9 cellular contexts compared by ENCODE assay signal in genomic region chr9:38017149-38017884, GRCh38. TPM values are rescaled to one million over a fixed set of nuclear protein-coding genes. Genes with fewer than 3 reads are reported as not detected.
DNase-seq lines count a peak whose midpoint lies in the region; ATAC-seq and TF ChIP-seq lines count a peak whose summit lies in the region.
"Had no signal": no experiment of that assay in that cellular context is flagged by ENCODE, and none has a peak within 500 bp of the region (broad histone marks: within the 10 kb centered on the region; RNA-seq: fewer than 3 reads in every experiment).

No MANE protein-coding gene starts in this region.

- POLR2A ChIA-PET in AG04449 (lab: Yijun Ruan, JAX) = interaction anchor here (1.0 to 2.2 kb wide), 5 partner anchors 9 to 103 kb away, joined by 3 to 14 read pairs (median 3); no protein-coding TSS in a partner anchor

- TF ChIP-seq CTCF in AG04449 (IDR thresholded peaks at IDR 0.05; ENCODE audit: insufficient read depth, low read length, missing control alignments) = peak; percentile 45
- TF ChIP-seq CTCF in fibroblast of the aortic adventitia (IDR thresholded peaks at IDR 0.05; ENCODE audit: insufficient read depth, low read length) = no peak

- no peak overlapping the region; the same call in none of the 2 replicates for H3K4me3 ChIP-seq in AG04449 (ENCODE audit: low read depth, low read length)
- H3K4me3 ChIP-seq in fibroblast of the aortic adventitia (ENCODE audit: low read depth, low read length) = no peak overlapping the region

- DNase-seq in AG04449 (ENCODE audit: low read depth, low spot score) = no peak
- peak; percentile 15 for DNase-seq in SHP77 treated with DMSO at 0.1 percent for 48 hours (lab: John Stamatoyannopoulos, UW)
- DNase-seq in fibroblast of the aortic adventitia (ENCODE audit: low read depth) = peak; percentile 31
- DNase-seq in myocyte (ENCODE audit: low read depth) = peak; percentile 98
- DNase-seq in NCI-H2029 (lab: John Stamatoyannopoulos, UW) = no peak
- DNase-seq in DMS79 treated with DMSO at 0.1 percent for 48 hours (lab: John Stamatoyannopoulos, UW) = no peak
- DNase-seq in NCI-H2171 (lab: John Stamatoyannopoulos, UW) = no peak
- DNase-seq: CD4-positive, CD25-positive, alpha-beta regulatory T cell had no signal

- no peak for ATAC-seq in HG03039 (IDR thresholded peaks at IDR 0.05; ENCODE audit: unreplicated experiment)

- CTCF ChIA-PET in AG04449 (lab: Yijun Ruan, JAX) = interaction anchor here (0.8 to 4.5 kb wide), 11 partner anchors 9 to 246 kb away, joined by 3 to 24 read pairs (median 4); no protein-coding TSS in a partner anchor

RNA-seq across cellular contexts. Expression of gene SHB, which starts 51.7 kb away (rescaled TPM):
- total RNA-seq in fibroblast of the aortic adventitia (ENCODE audit: low replicate concordance) (4.5 and 26.5 TPM in 2 replicates), myocyte (13.3 and 20.7 TPM in 2 replicates)
- 31.8 TPM for polyA plus RNA-seq in myocyte (2012)

Comparison
In these comparisons a context has a peak if more than half of its experiments do, and no peak if none do; other contexts are left out.
1. DNase-seq: peak in SHP77 treated with DMSO at 0.1 percent for 48 hours (single experiment), fibroblast of the aortic adventitia (single experiment) and myocyte (single experiment); none in AG04449 (single experiment), NCI-H2029 (single experiment), DMS79 treated with DMSO at 0.1 percent for 48 hours (single experiment) and NCI-H2171 (single experiment).